Comparison of ENCODE assay signal across 7 cellular contexts in the genomic region with DNA sequence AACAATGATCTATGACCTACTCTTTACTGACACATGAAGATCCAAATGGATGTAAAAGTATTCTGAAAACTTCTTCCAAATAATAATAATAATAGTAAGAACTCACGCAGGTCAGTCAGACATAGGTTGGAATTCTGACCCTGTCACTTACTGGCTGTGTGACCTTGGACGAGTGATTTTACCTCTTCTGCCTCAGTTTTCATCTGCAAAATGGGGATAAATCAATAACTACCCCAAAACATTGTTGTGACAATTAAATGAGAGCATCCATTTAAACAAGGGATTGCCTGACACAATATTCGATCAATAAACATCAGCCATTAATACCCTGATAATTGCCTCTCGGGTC. TPM values are rescaled to one million over a fixed set of nuclear protein-coding genes. Genes with fewer than 3 reads are reported as not detected.
DNase-seq lines count a peak whose midpoint lies in the region; ATAC-seq and TF ChIP-seq lines count a peak whose summit lies in the region.

No MANE protein-coding gene starts in this region.

- H3K9me3 ChIP-seq in stomach smooth muscle (ENCODE audit: control insufficient read depth in 2 of 2, low read length in 2 of 2), result no peaks in the 10 kb centered on the region

- H3K27me3 ChIP-seq in HL-60 (ENCODE audit: insufficient read depth, poor library complexity, severe bottlenecking), result no peaks in the 10 kb centered on the region
- peaks cover 0 to 2% of the 10 kb centered on the region in 2 donors for H3K27me3 ChIP-seq in stomach smooth muscle (ENCODE audit: control insufficient read depth in 1 of 2, insufficient read depth in 2 of 2, low read length in 2 of 2)

- H3K9ac ChIP-seq in stomach smooth muscle (ENCODE audit: low read length in 2 of 2), result peak overlapping the region; percentile 89 to 92

- peak overlapping the region; percentile 89 for H3K4me3 Mint-ChIP-seq in activated T-helper 2 cell treated with anti-CD3 and anti-CD28 coated beads, Interferon-gamma antibody, Interleukin-2, Interleukin-4, amounts not matched to agents 10 μg/mL and 5 μg/mL and 100 μg/mL, durations not matched to agents 14 hours and 24 hours and 36 hours (ENCODE audit: low read depth)
- peak overlapping the region; percentile 93 to 99 (median 95) for H3K4me3 Mint-ChIP-seq in immature natural killer cell

- peaks cover 15% of the 10 kb centered on the region for H3K4me1 Mint-ChIP-seq in activated T-helper 2 cell treated with anti-CD3 and anti-CD28 coated beads, Interferon-gamma antibody, Interleukin-2, Interleukin-4, amounts not matched to agents 10 μg/mL and 5 μg/mL and 100 μg/mL, durations not matched to agents 14 hours and 24 hours and 36 hours (ENCODE audit: low read depth)
- H3K4me1 Mint-ChIP-seq in immature natural killer cell, result peaks cover 20 to 24% of the 10 kb centered on the region in 2 donors

- H3K4me3 ChIP-seq in HL-60 (replicated peaks; ENCODE audit: insufficient read depth, low read length) (peak overlapping the region; percentile 77), stomach smooth muscle (ENCODE audit: low read length in 2 of 2) (peak overlapping the region; percentile 92 to 97)

- peaks cover 13% of the 10 kb centered on the region for H3K4me1 ChIP-seq in stomach smooth muscle (ENCODE audit: control insufficient read depth, insufficient read depth, low read length)

- intact Hi-C loops in activated T-helper 2 cell treated with anti-CD3 and anti-CD28 coated beads, Interferon-gamma antibody, Interleukin-2, Interleukin-4, amounts not matched to agents 10 μg/mL and 5 μg/mL and 100 μg/mL, durations not matched to agents 14 hours and 24 hours and 36 hours (cut with micrococcal nuclease), result loop anchor here (10.0 kb wide), 1 partner anchor 1485 kb away; no protein-coding TSS in a partner anchor

- no peak for ATAC-seq in GM18909 (IDR thresholded peaks at IDR 0.05; ENCODE audit: poor library complexity, unreplicated experiment)

- H3K27me3 Mint-ChIP-seq in activated T-helper 2 cell treated with anti-CD3 and anti-CD28 coated beads, Interferon-gamma antibody, Interleukin-2, Interleukin-4, amounts not matched to agents 10 μg/mL and 5 μg/mL and 100 μg/mL, durations not matched to agents 14 hours and 24 hours and 36 hours (ENCODE audit: low read depth), result peaks cover 12% of the 10 kb centered on the region
- peaks cover 4 to 15% (median 10%) of the 10 kb centered on the region in 3 donors for H3K27me3 Mint-ChIP-seq in immature natural killer cell (ENCODE audit: low read depth in 3 of 3)

- H3K27ac ChIP-seq in HL-60 (replicated peaks) (peak overlapping the region; percentile 80), stomach smooth muscle (ENCODE audit: low read length) (peak overlapping the region; percentile 70)

- no peak for DNase-seq in HL-60 (ENCODE audit: low read depth in 1 of 2, low spot score in 1 of 2)
- no peak for DNase-seq in activated T-helper 2 cell treated with anti-CD3 and anti-CD28 coated beads, Interferon-gamma antibody, Interleukin-2, Interleukin-4, amounts not matched to agents 10 μg/mL and 5 μg/mL and 100 μg/mL, durations not matched to agents 14 hours and 24 hours and 36 hours (ENCODE audit: low spot score)
- DNase-seq in immature natural killer cell, result no peak
- DNase-seq in activated effector memory CD4-positive, alpha-beta T cell treated with anti-CD3 and anti-CD28 coated beads, Interleukin-2, amount 50 U/mL, for 16 hours, result no peak
- no peak for DNase-seq in UCSD-AML1 (lab: John Stamatoyannopoulos, UW; ENCODE audit: unreplicated experiment)

- no peak for TF ChIP-seq CTCF in HL-60 (IDR thresholded peaks at IDR 0.05; ENCODE audit: insufficient read depth, low read length)

- no peaks in the 10 kb centered on the region for H3K9me3 Mint-ChIP-seq in activated T-helper 2 cell treated with anti-CD3 and anti-CD28 coated beads, Interferon-gamma antibody, Interleukin-2, Interleukin-4, amounts not matched to agents 10 μg/mL and 5 μg/mL and 100 μg/mL, durations not matched to agents 14 hours and 24 hours and 36 hours
- H3K9me3 Mint-ChIP-seq in immature natural killer cell, result no peaks in the 10 kb centered on the region

- H3K36me3 ChIP-seq in stomach smooth muscle (ENCODE audit: control insufficient read depth in 2 of 2, insufficient read depth in 2 of 2, low read length in 2 of 2), result peaks cover 0 to 4% of the 10 kb centered on the region in 2 donors

- peak overlapping the region; percentile 80 for H3K27ac Mint-ChIP-seq in activated T-helper 2 cell treated with anti-CD3 and anti-CD28 coated beads, Interferon-gamma antibody, Interleukin-2, Interleukin-4, amounts not matched to agents 10 μg/mL and 5 μg/mL and 100 μg/mL, durations not matched to agents 14 hours and 24 hours and 36 hours
- peak overlapping the region; percentile 93 to 99 (median 96) for H3K27ac Mint-ChIP-seq in immature natural killer cell

- no peaks in the 10 kb centered on the region for H3K36me3 Mint-ChIP-seq in activated T-helper 2 cell treated with anti-CD3 and anti-CD28 coated beads, Interferon-gamma antibody, Interleukin-2, Interleukin-4, amounts not matched to agents 10 μg/mL and 5 μg/mL and 100 μg/mL, durations not matched to agents 14 hours and 24 hours and 36 hours (ENCODE audit: low read depth)
- no peaks in the 10 kb centered on the region for H3K36me3 Mint-ChIP-seq in immature natural killer cell

RNA-seq across cellular contexts. Expression of a gene that starts 0.6 kb away (rescaled TPM):
- total RNA-seq in activated T-helper 2 cell treated with anti-CD3 and anti-CD28 coated beads, Interferon-gamma antibody, Interleukin-2, Interleukin-4, amounts not matched to agents 10 μg/mL and 5 μg/mL and 100 μg/mL, durations not matched to agents 14 hours and 24 hours and 36 hours, result 33.0 and 34.6 TPM in 2 replicates
- 10 to 100 TPM in 2 of 3 donors, 1 to 10 TPM in 1; 6.5 to 14.0 (median 11.3) TPM for polyA plus RNA-seq in immature natural killer cell

RNA-seq across cellular contexts. Expression of a gene that starts 6.1 kb away (rescaled TPM):
- 0.30 and 0.37 TPM in 2 replicates for total RNA-seq in activated T-helper 2 cell treated with anti-CD3 and anti-CD28 coated beads, Interferon-gamma antibody, Interleukin-2, Interleukin-4, amounts not matched to agents 10 μg/mL and 5 μg/mL and 100 μg/mL, durations not matched to agents 14 hours and 24 hours and 36 hours
- not detected for polyA plus RNA-seq in immature natural killer cell

RNA-seq across cellular contexts. Expression of a gene that starts 48.5 kb away (rescaled TPM):
- total RNA-seq in activated T-helper 2 cell treated with anti-CD3 and anti-CD28 coated beads, Interferon-gamma antibody, Interleukin-2, Interleukin-4, amounts not matched to agents 10 μg/mL and 5 μg/mL and 100 μg/mL, durations not matched to agents 14 hours and 24 hours and 36 hours, result 145 TPM in 2 replicates
- 100 to 1,000 TPM in 1 of 3 donors, 10 to 100 TPM in 2; 49.5 to 110 (median 62.4) TPM for polyA plus RNA-seq in immature natural killer cell
